In the genomic region with DNA sequence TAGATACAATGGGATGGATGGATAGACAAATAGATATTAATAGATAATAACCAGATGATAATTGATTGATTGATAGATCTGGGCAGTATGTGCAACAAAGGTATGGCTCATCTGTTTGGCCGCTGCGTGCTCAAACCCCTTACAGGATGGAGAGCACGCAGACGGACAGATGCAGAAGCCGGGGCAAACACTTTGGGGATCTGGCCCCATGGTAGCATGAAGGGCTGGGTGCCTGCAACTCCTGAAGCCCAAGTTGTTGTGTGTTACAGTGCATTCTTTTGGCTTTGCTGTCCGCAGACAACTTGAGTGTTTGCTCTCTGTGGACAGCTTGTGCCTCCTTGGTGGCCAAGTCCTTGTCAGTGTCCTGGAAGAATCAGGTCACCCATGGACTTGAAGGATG, we compare ENCODE assay signal across 33 cellular contexts.
"Had no signal": no experiment of that assay in that cellular context is flagged by ENCODE, and none has a peak within 500 bp of the region (broad histone marks: within the 10 kb centered on the region; RNA-seq: fewer than 3 reads in every experiment).

No MANE protein-coding gene starts in this region.

- H3K36me3 ChIP-seq: brain microvascular endothelial cell, esophagus squamous epithelium, gastroesophageal sphincter, heart right ventricle, WERI-Rb-1 had no signal

- H3K4me3 ChIP-seq: esophagus squamous epithelium, gastroesophageal sphincter, heart right ventricle had no signal

- H3K27me3 ChIP-seq: brain microvascular endothelial cell, esophagus squamous epithelium, gastroesophageal sphincter had no signal

- DNase-seq: activated B cell treated with CpG ODN at 0.5 μM for 24 hours; activated CD4-positive, alpha-beta T cell treated with anti-CD3 and anti-CD28 coated beads for 48 hours; activated CD4-positive, alpha-beta T cell treated with anti-CD3 and anti-CD28 coated beads, Interleukin-2, amount 50 U/mL, for 1 hour; activated CD4-positive, alpha-beta T cell treated with anti-CD3 and anti-CD28 coated beads, Interleukin-2, amount 50 U/mL, for 48 hours; activated CD8-positive, alpha-beta memory T cell treated with anti-CD3 and anti-CD28 coated beads for 24 hours; activated CD8-positive, alpha-beta T cell treated with anti-CD3 and anti-CD28 coated beads for 36 hours; activated gamma-delta T cell; activated naive CD4-positive, alpha-beta T cell; activated naive CD4-positive, alpha-beta T cell treated with anti-CD3 and anti-CD28 coated beads, Interleukin-2, amount 10 ng/mL, durations not matched to agents 7 days and 5 days; activated naive CD8-positive, alpha-beta T cell treated with anti-CD3 and anti-CD28 coated beads, Interleukin-2, amount 10 ng/mL, durations not matched to agents 7 days and 5 days; activated T-cell treated with anti-CD3 and anti-CD28 coated beads, Interleukin-2, amount 50 U/mL, for 4 hours; amniotic stem cell; anterior cingulate cortex; brain microvascular endothelial cell; caudate nucleus; effector CD8-positive, alpha-beta T cell; esophagus squamous epithelium; foreskin melanocyte; heart right ventricle; T-helper 1 cell; T-helper 17 cell; T1000; WERI-Rb-1 had no signal

- H3K9me3 Mint-ChIP-seq: activated B cell treated with CpG ODN at 0.5 μM for 24 hours; activated CD8-positive, alpha-beta T cell treated with anti-CD3 and anti-CD28 coated beads for 36 hours; activated naive CD4-positive, alpha-beta T cell treated with anti-CD3 and anti-CD28 coated beads, Interleukin-2, amount 10 ng/mL, durations not matched to agents 7 days and 5 days; activated naive CD4-positive, alpha-beta T cell treated with anti-CD3 and anti-CD28 coated beads, Interleukin-2, amount 50 U/mL, for 72 hours; activated naive CD8-positive, alpha-beta T cell treated with anti-CD3 and anti-CD28 coated beads, Interleukin-2, amount 10 ng/mL, durations not matched to agents 7 days and 5 days; activated T-cell treated with anti-CD3 and anti-CD28 coated beads, Interleukin-2, amount 50 U/mL, for 4 hours; activated T-helper 17 cell treated with anti-CD3 and anti-CD28 coated beads, Interleukin-2, amount 50 U/mL, for 72 hours; T-helper 2 cell treated with Interferon-gamma antibody and Interleukin-4, amounts not matched to agents 5 μg/mL and 100 μg/mL, for 36 hours had no signal

- H3K9me3 ChIP-seq: esophagus squamous epithelium, gastroesophageal sphincter, heart right ventricle had no signal

- ATAC-seq: activated CD4-positive, CD25-positive, alpha-beta regulatory T cell treated with anti-CD3 and anti-CD28 coated beads, Interleukin-2, amount 50 U/mL, for 24 hours; activated CD8-positive, alpha-beta T cell treated with anti-CD3 and anti-CD28 coated beads for 36 hours; activated naive CD4-positive, alpha-beta T cell treated with anti-CD3 and anti-CD28 coated beads, Interleukin-2, amount 50 U/mL, for 72 hours; activated T-cell treated with anti-CD3 and anti-CD28 coated beads, Interleukin-2, amount 50 U/mL, for 4 hours; activated T-helper 17 cell treated with anti-CD3 and anti-CD28 coated beads, Interleukin-2, amount 50 U/mL, for 72 hours; gastroesophageal sphincter; heart right ventricle; T-helper 17 cell had no signal

- H3K4me1 Mint-ChIP-seq: activated naive CD4-positive, alpha-beta T cell treated with anti-CD3 and anti-CD28 coated beads, Interleukin-2, amount 10 ng/mL, durations not matched to agents 7 days and 5 days; activated naive CD8-positive, alpha-beta T cell treated with anti-CD3 and anti-CD28 coated beads, Interleukin-2, amount 10 ng/mL, durations not matched to agents 7 days and 5 days; activated T-helper 17 cell treated with anti-CD3 and anti-CD28 coated beads, Interleukin-2, amount 50 U/mL, for 72 hours had no signal

- H3K27me3 Mint-ChIP-seq: activated B cell treated with CpG ODN at 0.5 μM for 24 hours; activated naive CD8-positive, alpha-beta T cell treated with anti-CD3 and anti-CD28 coated beads, Interleukin-2, amount 10 ng/mL, durations not matched to agents 7 days and 5 days had no signal

- H3K4me1 ChIP-seq: esophagus squamous epithelium, gastroesophageal sphincter, heart right ventricle had no signal

- FAIRE-seq: astrocyte, colon, endometrium, endothelial cell of umbilical vein had no signal

- H3K36me3 Mint-ChIP-seq: activated naive CD4-positive, alpha-beta T cell treated with anti-CD3 and anti-CD28 coated beads, Interleukin-2, amount 10 ng/mL, durations not matched to agents 7 days and 5 days; activated naive CD4-positive, alpha-beta T cell treated with anti-CD3 and anti-CD28 coated beads, Interleukin-2, amount 50 U/mL, for 72 hours; activated naive CD8-positive, alpha-beta T cell treated with anti-CD3 and anti-CD28 coated beads, Interleukin-2, amount 10 ng/mL, durations not matched to agents 7 days and 5 days had no signal

- H3K27ac Mint-ChIP-seq: activated B cell treated with CpG ODN at 0.5 μM for 24 hours; activated CD8-positive, alpha-beta T cell treated with anti-CD3 and anti-CD28 coated beads for 36 hours; activated naive CD4-positive, alpha-beta T cell treated with anti-CD3 and anti-CD28 coated beads, Interleukin-2, amount 10 ng/mL, durations not matched to agents 7 days and 5 days; activated naive CD4-positive, alpha-beta T cell treated with anti-CD3 and anti-CD28 coated beads, Interleukin-2, amount 50 U/mL, for 72 hours; activated naive CD8-positive, alpha-beta T cell treated with anti-CD3 and anti-CD28 coated beads, Interleukin-2, amount 10 ng/mL, durations not matched to agents 7 days and 5 days; activated T-helper 17 cell treated with anti-CD3 and anti-CD28 coated beads, Interleukin-2, amount 50 U/mL, for 72 hours; T-helper 17 cell; T-helper 2 cell treated with Interferon-gamma antibody and Interleukin-4, amounts not matched to agents 5 μg/mL and 100 μg/mL, for 36 hours had no signal

- H3K27ac ChIP-seq: brain microvascular endothelial cell, epithelial cell of prostate, esophagus squamous epithelium, gastroesophageal sphincter, heart right ventricle, WERI-Rb-1 had no signal

- H3K4me3 Mint-ChIP-seq: activated B cell treated with CpG ODN at 0.5 μM for 24 hours; activated CD8-positive, alpha-beta T cell treated with anti-CD3 and anti-CD28 coated beads for 36 hours; activated naive CD4-positive, alpha-beta T cell treated with anti-CD3 and anti-CD28 coated beads, Interleukin-2, amount 10 ng/mL, durations not matched to agents 7 days and 5 days; activated naive CD8-positive, alpha-beta T cell treated with anti-CD3 and anti-CD28 coated beads, Interleukin-2, amount 10 ng/mL, durations not matched to agents 7 days and 5 days; activated T-cell treated with anti-CD3 and anti-CD28 coated beads, Interleukin-2, amount 50 U/mL, for 4 hours; activated T-helper 17 cell treated with anti-CD3 and anti-CD28 coated beads, Interleukin-2, amount 50 U/mL, for 72 hours; T-helper 17 cell; T-helper 2 cell treated with Interferon-gamma antibody and Interleukin-4, amounts not matched to agents 5 μg/mL and 100 μg/mL, for 36 hours had no signal
